Comparison of ENCODE assay signal across 8 cellular contexts in the genomic region with DNA sequence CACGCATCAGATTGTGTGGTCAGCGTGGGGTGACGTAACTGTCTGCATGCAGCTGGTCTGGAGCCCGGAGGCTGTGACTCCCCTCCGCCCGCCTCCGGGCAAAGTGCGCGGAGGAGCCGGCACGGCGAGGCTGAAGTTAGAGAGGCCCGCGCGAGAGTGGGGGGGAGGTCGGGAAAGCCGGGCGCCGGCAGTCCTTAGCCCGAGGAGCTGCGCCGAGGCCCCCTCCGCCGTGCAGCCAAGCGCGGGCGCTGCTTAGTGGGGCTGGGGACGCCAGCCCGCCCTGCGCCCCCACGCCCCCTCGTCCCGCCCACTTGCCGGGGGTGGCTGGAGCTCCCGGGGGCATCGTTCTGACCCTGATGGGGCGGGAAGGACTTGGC. TPM values are rescaled to one million over a fixed set of nuclear protein-coding genes. Genes with fewer than 3 reads are reported as not detected.
DNase-seq lines count a peak whose midpoint lies in the region; ATAC-seq, FAIRE-seq and TF ChIP-seq lines count a peak whose summit lies in the region.

No MANE protein-coding gene starts in this region.

- H3K9ac ChIP-seq in HUES64 (ENCODE audit: low read depth, low read length) = peak overlapping the region; percentile 77

- H3K4me3 ChIP-seq in HUES64 (ENCODE audit: low read length) (peak overlapping the region; percentile 85), body of pancreas (peak overlapping the region; percentile 40 to 70), iPS-18c (ENCODE audit: insufficient read depth, low read depth, low read length) (peak overlapping the region; percentile 77), gastrocnemius medialis (peak overlapping the region; percentile 69 to 91 (median 86))

- H3K27me3 ChIP-seq in HUES64 (ENCODE audit: insufficient read depth, low read length) = peaks cover 12% of the 10 kb centered on the region
- H3K27me3 ChIP-seq in body of pancreas = no peaks in the 10 kb centered on the region
- no peaks in the 10 kb centered on the region for H3K27me3 ChIP-seq in gastrocnemius medialis

- peak overlapping the region; percentile 92 for H3K27ac Mint-ChIP-seq in T-helper 1 cell treated with Interleukin-12 subunit alpha and Interleukin-12 subunit beta and Interleukin-4 antibody, amounts not matched to agents 30 μg/mL and 1 μg/mL, for 36 hours

- H3K4me3 Mint-ChIP-seq in T-helper 1 cell treated with Interleukin-12 subunit alpha and Interleukin-12 subunit beta and Interleukin-4 antibody, amounts not matched to agents 30 μg/mL and 1 μg/mL, for 36 hours = peak overlapping the region; percentile 90

- no peak for TF ChIP-seq CTCF in D721Med (IDR thresholded peaks at IDR 0.05; ENCODE audit: insufficient read depth, missing control alignments)
- no peak for TF ChIP-seq CTCF in body of pancreas (IDR thresholded peaks at IDR 0.05)
- no peak for TF ChIP-seq CTCF in gastrocnemius medialis (IDR thresholded peaks at IDR 0.05 in 4 of 5, conservative IDR thresholded peaks at IDR 0.05 in 1 of 5)

- DNase-seq in D721Med (ENCODE audit: insufficient read length, low spot score) (peak; percentile 55), body of pancreas (peak; percentile 82 to 90 (median 88)), gastrocnemius medialis (peak; percentile 64 to 77)

- intact Hi-C loops in body of pancreas (cut with DNase I) (no loop called here), gastrocnemius medialis (cut with DNase I; ENCODE audit: low total_unique reads) (loop anchor here (5.0 kb wide), 1 partner anchor 36 kb away; a partner anchor contains a TSS)

- peak overlapping the region; percentile 64 for H3K27ac ChIP-seq in HUES64 (ENCODE audit: low read depth, low read length)
- peak overlapping the region; percentile 90 to 97 (median 92) for H3K27ac ChIP-seq in body of pancreas
- H3K27ac ChIP-seq in gastrocnemius medialis = peak overlapping the region; percentile 95 to 99 (median 96)

- no peak for FAIRE-seq in D721Med (lab: Jason Lieb, UNC)

- H3K9me3 Mint-ChIP-seq in T-helper 1 cell treated with Interleukin-12 subunit alpha and Interleukin-12 subunit beta and Interleukin-4 antibody, amounts not matched to agents 30 μg/mL and 1 μg/mL, for 36 hours = peaks cover 3% of the 10 kb centered on the region

- ATAC-seq in GM21515 (IDR thresholded peaks at IDR 0.05; ENCODE audit: unreplicated experiment) (peak; percentile 43), body of pancreas (peak; percentile 80), gastrocnemius medialis (peak; percentile 51 to 59), HG03457 (IDR thresholded peaks at IDR 0.05; ENCODE audit: unreplicated experiment) (no peak)

- no peaks in the 10 kb centered on the region for H3K36me3 ChIP-seq in HUES64 (ENCODE audit: insufficient read depth, low read length)
- no peaks in the 10 kb centered on the region for H3K36me3 ChIP-seq in body of pancreas (replicated peaks in 1 of 2; ENCODE audit: insufficient read depth in 1 of 2, low read depth in 2 of 2)
- H3K36me3 ChIP-seq in gastrocnemius medialis = no peaks in the 10 kb centered on the region

- in situ Hi-C loops in gastrocnemius medialis (cut with MboI; ENCODE audit: low sequenced_read_pairs in 4 of 4) = no loop called here

- peaks cover 5% of the 10 kb centered on the region for H3K36me3 Mint-ChIP-seq in T-helper 1 cell treated with Interleukin-12 subunit alpha and Interleukin-12 subunit beta and Interleukin-4 antibody, amounts not matched to agents 30 μg/mL and 1 μg/mL, for 36 hours (ENCODE audit: low read depth)

- H3K4me1 ChIP-seq in HUES64 (ENCODE audit: insufficient read depth, low read length) (peaks cover 8% of the 10 kb centered on the region; the same call in 1 of the 2 replicates), body of pancreas (peaks cover 65% of the 10 kb centered on the region), gastrocnemius medialis (peaks cover 63 to 69% of the 10 kb centered on the region in 2 donors)

- WGBS in HUES64 = 1% methylated on average over 37 of the region's 37 CpGs
- 0% methylated on average over 8 to 37 of the region's 37 CpGs for WGBS in body of pancreas, 2 donors

- H3K27me3 Mint-ChIP-seq in T-helper 1 cell treated with Interleukin-12 subunit alpha and Interleukin-12 subunit beta and Interleukin-4 antibody, amounts not matched to agents 30 μg/mL and 1 μg/mL, for 36 hours (ENCODE audit: low read depth) = no peaks in the 10 kb centered on the region

- TF ChIP-seq POLR2A in body of pancreas (IDR thresholded peaks at IDR 0.05) (peak in 2 of 3 donors; percentile 77 to 78), gastrocnemius medialis (IDR thresholded peaks at IDR 0.05) (peak in 1 of 2 donors; percentile 42)

- H3K9me3 ChIP-seq in HUES64 (ENCODE audit: insufficient read depth, low read depth, low read length) = no peaks in the 10 kb centered on the region
- H3K9me3 ChIP-seq in body of pancreas = no peaks in the 10 kb centered on the region
- H3K9me3 ChIP-seq in iPS-18c (ENCODE audit: control insufficient read depth, insufficient read depth, low read length) = no peaks in the 10 kb centered on the region
- H3K9me3 ChIP-seq in gastrocnemius medialis = no peaks in the 10 kb centered on the region

- H3K4me1 Mint-ChIP-seq in T-helper 1 cell treated with Interleukin-12 subunit alpha and Interleukin-12 subunit beta and Interleukin-4 antibody, amounts not matched to agents 30 μg/mL and 1 μg/mL, for 36 hours (ENCODE audit: low read depth) = peaks cover 51% of the 10 kb centered on the region

RNA-seq across cellular contexts. Expression of a gene that starts 0.4 kb away (rescaled TPM):
- polyA plus RNA-seq in HUES64 (2013, experiment 1 of 2) = 24.9 TPM
- polyA plus RNA-seq in HUES64 (2013, experiment 2 of 2) = 31.8 TPM
- total RNA-seq in body of pancreas = 10 to 100 TPM; 32.6 to 32.9 TPM
- 10 to 100 TPM; 28.5 to 58.5 (median 45.7) TPM for total RNA-seq in gastrocnemius medialis

RNA-seq across cellular contexts. Expression of a gene that starts 37.6 kb away (rescaled TPM):
- 16.0 TPM for polyA plus RNA-seq in HUES64 (2013, experiment 1 of 2)
- 21.5 TPM for polyA plus RNA-seq in HUES64 (2013, experiment 2 of 2)
- 10 to 100 TPM in 1 of 2 donors, 1 to 10 TPM in 1; 4.3 to 20.8 TPM for total RNA-seq in body of pancreas
- 10 to 100 TPM; 49.6 to 82.4 (median 70.9) TPM for total RNA-seq in gastrocnemius medialis

RNA-seq across cellular contexts. Expression of a gene that starts 50.3 kb away (rescaled TPM):
- polyA plus RNA-seq in HUES64 (2013, experiment 1 of 2) = 25.4 TPM
- 30.9 TPM for polyA plus RNA-seq in HUES64 (2013, experiment 2 of 2)
- total RNA-seq in body of pancreas (100 to 1,000 TPM in 1 of 2 donors, 10 to 100 TPM in 1; 85.4 to 173 TPM), gastrocnemius medialis (10 to 100 TPM; 11.3 to 43.0 (median 24.7) TPM)
